Comparison of ENCODE assay signal across 31 cellular contexts in the genomic region with DNA sequence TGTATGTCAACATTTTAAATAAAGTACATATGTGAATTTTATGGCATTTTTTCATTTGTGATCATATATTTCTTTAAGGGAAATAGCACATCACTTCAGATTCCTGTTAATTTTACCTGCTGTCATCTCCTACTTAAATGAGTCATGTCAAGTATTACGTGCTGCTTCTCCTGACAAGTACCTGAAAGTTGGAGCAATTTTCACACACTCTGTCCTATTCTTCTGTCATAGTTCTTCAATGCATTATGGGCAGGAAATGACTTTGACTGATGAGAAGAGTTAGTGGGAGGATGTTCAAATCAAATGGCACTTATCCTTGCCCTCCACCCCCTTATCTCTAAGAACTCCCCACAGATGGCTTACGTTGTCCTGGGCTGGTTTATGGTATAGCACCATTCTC.
"Had no signal": no experiment of that assay in that cellular context is flagged by ENCODE, and none has a peak within 500 bp of the region (broad histone marks: within the 10 kb centered on the region; RNA-seq: fewer than 3 reads in every experiment).

No MANE protein-coding gene starts in this region.

- H3K27me3 Mint-ChIP-seq: progenitor cell of endocrine pancreas had no signal

- H3K4me3 ChIP-seq: dorsolateral prefrontal cortex, esophagus muscularis mucosa, gastroesophageal sphincter, heart left ventricle, hepatocyte, lung, mucosa of descending colon, neural progenitor cell, right atrium auricular region, smooth muscle cell, stomach, thyroid gland, vagina had no signal

- H3K36me3 Mint-ChIP-seq: mesothelial cell of epicardium; naive B cell; natural killer cell treated with Interleukin-12 subunit alpha and Interleukin-12 subunit beta and Interleukin-15 and Interleukin-18, amount 100 ng/mL, for 72 hours; neural progenitor cell had no signal

- H3K9me3 ChIP-seq: esophagus muscularis mucosa, gastroesophageal sphincter, heart left ventricle, mucosa of descending colon, right atrium auricular region, stomach, thyroid gland, vagina had no signal

- H3K4me1 Mint-ChIP-seq: mesothelial cell of epicardium, naive B cell, neural progenitor cell had no signal

- H3K27me3 ChIP-seq: esophagus muscularis mucosa, foreskin keratinocyte, gastroesophageal sphincter, hepatocyte, neural progenitor cell, stomach, thyroid gland, vagina had no signal

- H3K4me3 Mint-ChIP-seq: endodermal cell; mesothelial cell of epicardium; naive B cell; natural killer cell treated with Interleukin-12 subunit alpha and Interleukin-12 subunit beta and Interleukin-15 and Interleukin-18, amount 100 ng/mL, for 72 hours; neural progenitor cell had no signal

- H3K27ac ChIP-seq: dorsolateral prefrontal cortex, esophagus muscularis mucosa, foreskin keratinocyte, gastroesophageal sphincter, heart left ventricle, hepatocyte, neural progenitor cell, parathyroid adenoma, right atrium auricular region, stomach, thyroid gland, vagina had no signal

- DNase-seq: dorsolateral prefrontal cortex; effector CD4-positive, alpha-beta T cell; endodermal cell; heart left ventricle; kidney; mesenchymal stem cell; mucosa of descending colon; naive B cell; stimulated activated CD4-positive, alpha-beta T cell treated with anti-CD3 and anti-CD28 coated beads, Interleukin-12 subunit alpha, Interleukin-12 subunit beta, amount 100 ng/mL, for 4 hours; stimulated activated CD4-positive, alpha-beta T cell treated with anti-CD3 and anti-CD28 coated beads, Interleukin-1b, Interleukin-23, amount 100 ng/mL, for 48 hours; stimulated activated CD4-positive, alpha-beta T cell treated with anti-CD3 and anti-CD28 coated beads, Interleukin-4, amount 100 ng/mL, for 1 hour; stimulated activated CD8-positive, alpha-beta memory T cell treated with anti-CD3 and anti-CD28 coated beads, Interleukin-4, amount 100 ng/mL, for 48 hours; stimulated activated naive CD4-positive, alpha-beta T cell treated with Interleukin-2 at 50 U/mL for 16 hours; stomach; thyroid gland; trophoblast cell had no signal

- H3K9ac ChIP-seq: neural progenitor cell, parathyroid adenoma had no signal

- ATAC-seq: foreskin keratinocyte; gastroesophageal sphincter; heart left ventricle; left lobe of liver; mucosa of descending colon; natural killer cell treated with Interleukin-12 subunit alpha and Interleukin-12 subunit beta and Interleukin-15 and Interleukin-18, amount 100 ng/mL, for 72 hours; sciatic nerve had no signal

- H3K27ac Mint-ChIP-seq: endodermal cell; mesothelial cell of epicardium; natural killer cell treated with Interleukin-12 subunit alpha and Interleukin-12 subunit beta and Interleukin-15 and Interleukin-18, amount 100 ng/mL, for 72 hours; neural progenitor cell; progenitor cell of endocrine pancreas had no signal

- H2AFZ ChIP-seq: hepatocyte, neural progenitor cell, parathyroid adenoma had no signal

- H3K9me3 Mint-ChIP-seq: natural killer cell treated with Interleukin-12 subunit alpha and Interleukin-12 subunit beta and Interleukin-15 and Interleukin-18, amount 100 ng/mL, for 72 hours; neural progenitor cell had no signal

- H3K79me2 ChIP-seq: hepatocyte, parathyroid adenoma had no signal

- H3K36me3 ChIP-seq: esophagus muscularis mucosa, gastroesophageal sphincter, heart left ventricle, neural progenitor cell, right atrium auricular region, stomach, thyroid gland, vagina had no signal

- H3K4me1 ChIP-seq: esophagus muscularis mucosa, foreskin keratinocyte, gastroesophageal sphincter, heart left ventricle, neural progenitor cell, parathyroid adenoma, right atrium auricular region, stomach, thyroid gland, vagina had no signal

- H3K4me2 ChIP-seq: hepatocyte, neural progenitor cell, smooth muscle cell had no signal
